In genomic region chr20:37111926-37112455, GRCh38 we compare ENCODE assay signal across 16 cellular contexts. TPM values are rescaled to one million over a fixed set of nuclear protein-coding genes. Genes with fewer than 3 reads are reported as not detected.
DNase-seq lines count a peak whose midpoint lies in the region; ATAC-seq and TF ChIP-seq lines count a peak whose summit lies in the region.
"Had no signal": no experiment of that assay in that cellular context is flagged by ENCODE, and none has a peak within 500 bp of the region (broad histone marks: within the 10 kb centered on the region; RNA-seq: fewer than 3 reads in every experiment).

No MANE protein-coding gene starts in this region.

- no peaks in the 10 kb centered on the region for H3K36me3 ChIP-seq in mucosa of descending colon (ENCODE audit: low read depth)
- H3K36me3 ChIP-seq: BLaER1 had no signal

- no peak overlapping the region for H3K27ac Mint-ChIP-seq in activated CD8-positive, alpha-beta T cell treated with anti-CD3 and anti-CD28 coated beads for 36 hours
- H3K27ac Mint-ChIP-seq in activated CD8-positive, alpha-beta T cell treated with anti-CD3 and anti-CD28 coated beads, Interleukin-2, amount 10 ng/mL, durations not matched to agents 7 days and 5 days, result no peak overlapping the region
- no peak overlapping the region for H3K27ac Mint-ChIP-seq in osteocyte (ENCODE audit: unreplicated experiment)

- no peak overlapping the region for H3K4me3 Mint-ChIP-seq in activated CD8-positive, alpha-beta T cell treated with anti-CD3 and anti-CD28 coated beads for 36 hours
- no peak overlapping the region for H3K4me3 Mint-ChIP-seq in activated CD8-positive, alpha-beta T cell treated with anti-CD3 and anti-CD28 coated beads, Interleukin-2, amount 10 ng/mL, durations not matched to agents 7 days and 5 days
- no peak overlapping the region for H3K4me3 Mint-ChIP-seq in osteocyte (ENCODE audit: unreplicated experiment)
- H3K4me3 Mint-ChIP-seq: CD8-positive, alpha-beta memory T cell had no signal

- no peaks in the 10 kb centered on the region for H3K4me1 Mint-ChIP-seq in activated CD8-positive, alpha-beta T cell treated with anti-CD3 and anti-CD28 coated beads for 36 hours (ENCODE audit: low read depth)
- no peaks in the 10 kb centered on the region for H3K4me1 Mint-ChIP-seq in activated CD8-positive, alpha-beta T cell treated with anti-CD3 and anti-CD28 coated beads, Interleukin-2, amount 10 ng/mL, durations not matched to agents 7 days and 5 days (ENCODE audit: low read depth)
- H3K4me1 Mint-ChIP-seq in osteocyte (ENCODE audit: unreplicated experiment), result no peaks in the 10 kb centered on the region
- H3K4me1 Mint-ChIP-seq: CD8-positive, alpha-beta memory T cell had no signal

- ATAC-seq in activated CD8-positive, alpha-beta T cell treated with anti-CD3 and anti-CD28 coated beads for 36 hours, result peak; percentile 39
- no peak for ATAC-seq in activated CD8-positive, alpha-beta T cell treated with anti-CD3 and anti-CD28 coated beads, Interleukin-2, amount 10 ng/mL, durations not matched to agents 7 days and 5 days
- ATAC-seq in mucosa of descending colon (peak; percentile 54), HG03045 (IDR thresholded peaks at IDR 0.05; ENCODE audit: unreplicated experiment) (no peak)
- peak; percentile 43 for ATAC-seq in stimulated activated naive CD8-positive, alpha-beta T cell treated with anti-CD3 and anti-CD28 coated beads, Interleukin-15, Interleukin-2, amounts not matched to agents 100 U/mL and 50 U/mL, for 24 hours
- ATAC-seq: HCT116 had no signal

- no peak for TF ChIP-seq CTCF in activated CD8-positive, alpha-beta T cell treated with anti-CD3 and anti-CD28 coated beads for 36 hours (IDR thresholded peaks at IDR 0.05)
- TF ChIP-seq CTCF in mucosa of descending colon (IDR thresholded peaks at IDR 0.05), result no peak
- no peak for TF ChIP-seq CTCF in osteocyte (IDR thresholded peaks at IDR 0.05)

- H3K9me3 Mint-ChIP-seq in activated CD8-positive, alpha-beta T cell treated with anti-CD3 and anti-CD28 coated beads for 36 hours, result no peaks in the 10 kb centered on the region
- H3K9me3 Mint-ChIP-seq in activated CD8-positive, alpha-beta T cell treated with anti-CD3 and anti-CD28 coated beads, Interleukin-2, amount 10 ng/mL, durations not matched to agents 7 days and 5 days (ENCODE audit: insufficient read depth), result no peaks in the 10 kb centered on the region
- H3K9me3 Mint-ChIP-seq in osteocyte (ENCODE audit: unreplicated experiment), result no peaks in the 10 kb centered on the region
- H3K9me3 Mint-ChIP-seq: CD8-positive, alpha-beta memory T cell had no signal

- H3K27me3 Mint-ChIP-seq in activated CD8-positive, alpha-beta T cell treated with anti-CD3 and anti-CD28 coated beads for 36 hours, result no peaks in the 10 kb centered on the region
- H3K27me3 Mint-ChIP-seq in activated CD8-positive, alpha-beta T cell treated with anti-CD3 and anti-CD28 coated beads, Interleukin-2, amount 10 ng/mL, durations not matched to agents 7 days and 5 days (ENCODE audit: low read depth), result no peaks in the 10 kb centered on the region
- H3K27me3 Mint-ChIP-seq in osteocyte (ENCODE audit: unreplicated experiment), result no peaks in the 10 kb centered on the region

- POLR2A ChIA-PET in activated CD8-positive, alpha-beta T cell treated with anti-CD3 and anti-CD28 coated beads for 36 hours (lab: Charles Lee), result no interaction called here
- POLR2A ChIA-PET in activated CD8-positive, alpha-beta T cell treated with anti-CD3 and anti-CD28 coated beads, Interleukin-2, amount 10 ng/mL, durations not matched to agents 7 days and 5 days (lab: Charles Lee), result interaction anchor here (1.1 kb wide), 1 partner anchor 17 kb away, joined by 3 read pairs; no protein-coding TSS in a partner anchor

- no peak for DNase-seq in activated CD8-positive, alpha-beta T cell treated with anti-CD3 and anti-CD28 coated beads for 36 hours
- no peak for DNase-seq in activated CD8-positive, alpha-beta T cell treated with anti-CD3 and anti-CD28 coated beads, Interleukin-2, amount 10 ng/mL, durations not matched to agents 7 days and 5 days
- DNase-seq in RKO (ENCODE audit: low spot score), result peak; percentile 31
- DNase-seq in mucosa of descending colon, result no peak
- no peak for DNase-seq in stimulated activated naive CD8-positive, alpha-beta T cell treated with anti-CD3 and anti-CD28 coated beads, Interleukin-15, Interleukin-2, amounts not matched to agents 100 U/mL and 50 U/mL, for 24 hours
- no peak for DNase-seq in osteocyte (ENCODE audit: extremely low spot score, unreplicated experiment)
- no peak for DNase-seq in NCI-H524 (lab: John Stamatoyannopoulos, UW)
- DNase-seq: 8988T; AML-193; Caco-2; CD8-positive, alpha-beta memory T cell; DND-41; GDM1 had no signal

- no peaks in the 10 kb centered on the region for H3K36me3 Mint-ChIP-seq in activated CD8-positive, alpha-beta T cell treated with anti-CD3 and anti-CD28 coated beads for 36 hours (ENCODE audit: low read depth)
- H3K36me3 Mint-ChIP-seq in activated CD8-positive, alpha-beta T cell treated with anti-CD3 and anti-CD28 coated beads, Interleukin-2, amount 10 ng/mL, durations not matched to agents 7 days and 5 days (ENCODE audit: low read depth), result no peaks in the 10 kb centered on the region
- no peaks in the 10 kb centered on the region for H3K36me3 Mint-ChIP-seq in osteocyte (ENCODE audit: unreplicated experiment)
- H3K36me3 Mint-ChIP-seq: CD8-positive, alpha-beta memory T cell had no signal

- no peak overlapping the region for H3K4me3 ChIP-seq in mucosa of descending colon
- H3K4me3 ChIP-seq: BLaER1 had no signal

- H3K4me1 ChIP-seq in mucosa of descending colon (ENCODE audit: low read depth), result no peaks in the 10 kb centered on the region
- H3K4me1 ChIP-seq: Caco-2 had no signal

- intact Hi-C loops in activated CD8-positive, alpha-beta T cell treated with anti-CD3 and anti-CD28 coated beads for 36 hours (cut with micrococcal nuclease), result no loop called here
- intact Hi-C loops in mucosa of descending colon (cut with DNase I, micrococcal nuclease), result no loop called here

- CTCF ChIA-PET in activated CD8-positive, alpha-beta T cell treated with anti-CD3 and anti-CD28 coated beads for 36 hours (lab: Charles Lee), result interaction anchor here (0.9 kb wide), 1 partner anchor 83 kb away, joined by 3 read pairs; no protein-coding TSS in a partner anchor
- CTCF ChIA-PET in activated CD8-positive, alpha-beta T cell treated with anti-CD3 and anti-CD28 coated beads, Interleukin-2, amount 10 ng/mL, durations not matched to agents 7 days and 5 days (lab: Charles Lee), result interaction anchor here (0.6 kb wide), 1 partner anchor 576 kb away, joined by 3 read pairs; no protein-coding TSS in a partner anchor

- no peaks in the 10 kb centered on the region for H3K9me3 ChIP-seq in mucosa of descending colon
- H3K9me3 ChIP-seq: BLaER1, Caco-2 had no signal

RNA-seq across cellular contexts. Expression of gene RBL1, which starts 16.2 kb away (rescaled TPM):
- total RNA-seq in activated CD8-positive, alpha-beta T cell treated with anti-CD3 and anti-CD28 coated beads for 36 hours, result 10 to 100 TPM; 33.9 to 39.6 TPM
- 10 to 100 TPM; 55.6 to 56.3 TPM for total RNA-seq in activated CD8-positive, alpha-beta T cell treated with anti-CD3 and anti-CD28 coated beads, Interleukin-2, amount 10 ng/mL, durations not matched to agents 7 days and 5 days
- total RNA-seq in mucosa of descending colon (1 to 10 TPM; 5.8 to 7.6 (median 6.6) TPM), osteocyte (6.7 and 7.2 TPM in 2 replicates)

Comparison
In these comparisons a context has a peak if more than half of its experiments do, and no peak if none do; other contexts are left out.
1. ATAC-seq: peak in activated CD8-positive, alpha-beta T cell treated with anti-CD3 and anti-CD28 coated beads for 36 hours (single experiment), mucosa of descending colon (single experiment) and stimulated activated naive CD8-positive, alpha-beta T cell treated with anti-CD3 and anti-CD28 coated beads, Interleukin-15, Interleukin-2, amounts not matched to agents 100 U/mL and 50 U/mL, for 24 hours (single experiment); none in activated CD8-positive, alpha-beta T cell treated with anti-CD3 and anti-CD28 coated beads, Interleukin-2, amount 10 ng/mL, durations not matched to agents 7 days and 5 days (single experiment) and HG03045 (single experiment).